ENCODE assay signal across 25 cellular contexts in genomic region chr11:76677010-76677771, GRCh38. TPM values are rescaled to one million over a fixed set of nuclear protein-coding genes. Genes with fewer than 3 reads are reported as not detected.
DNase-seq lines count a peak whose midpoint lies in the region; ATAC-seq and TF ChIP-seq lines count a peak whose summit lies in the region.
"Had no signal": no experiment of that assay in that cellular context is flagged by ENCODE, and none has a peak within 500 bp of the region (broad histone marks: within the 10 kb centered on the region; RNA-seq: fewer than 3 reads in every experiment).

No MANE protein-coding gene starts in this region.

- peak overlapping the region; percentile 92 for H3K27ac Mint-ChIP-seq in stimulated activated naive B cell treated with anti-CD40 and anti-IgM and Interleukin-4, amounts not matched to agents 10 μg/mL and 1 μg/mL and 100 μg/mL, for 72 hours
- H3K27ac Mint-ChIP-seq: progenitor cell of endocrine pancreas, WTC11 had no signal

- TF ChIP-seq EP300 in tibial nerve (IDR thresholded peaks at IDR 0.05) (no peak), ovary (IDR thresholded peaks at IDR 0.05) (no peak)

- no peak overlapping the region for H3K9ac ChIP-seq in IMR-90 (ENCODE audit: low read depth, low read length)
- H3K9ac ChIP-seq: GM23248 had no signal

- 0 out of 2 replicates have a peak overlapping the region, but pooled peaks have one; percentile 2 for H3K14ac ChIP-seq in IMR-90 (replicated peaks; ENCODE audit: low read depth, low read length)

- H3K27me3 Mint-ChIP-seq in stimulated activated naive B cell treated with anti-CD40 and anti-IgM and Interleukin-4, amounts not matched to agents 10 μg/mL and 1 μg/mL and 100 μg/mL, for 72 hours, result peaks cover 0 to 4% of the 10 kb centered on the region in 2 donors

- no peaks in the 10 kb centered on the region for H4K20me1 ChIP-seq in IMR-90 (ENCODE audit: insufficient read depth, low read length)

- H2AK9ac ChIP-seq in IMR-90 (replicated peaks; ENCODE audit: low read depth, low read length, poor library complexity), result peak overlapping the region; percentile 17

- no peak for DNase-seq in left ventricle myocardium inferior
- no peak for DNase-seq in left cardiac atrium
- peak; percentile 31 for DNase-seq in IMR-90
- peak; percentile 31 for DNase-seq in fibroblast of mammary gland (ENCODE audit: low read depth)
- no peak for DNase-seq in stimulated activated naive B cell treated with anti-CD40 and anti-IgM and Interleukin-4, amounts not matched to agents 10 μg/mL and 1 μg/mL and 100 μg/mL, for 72 hours
- no peak for DNase-seq in lower lobe of right lung
- no peak for DNase-seq in tibial nerve (ENCODE audit: low spot score in 2 of 2)
- DNase-seq in ovary, result no peak
- DNase-seq: activated naive CD4-positive, alpha-beta T cell treated with Interleukin-2 at 50 U/mL for 16 hours; activated T-cell treated with anti-CD3 and anti-CD28 coated beads, Interleukin-2, amount 50 U/mL, for 4 hours; central memory CD4-positive, alpha-beta T cell; dermis blood vessel endothelial cell; GM23248; heart left ventricle; left ventricle myocardium superior; MM.1S; NCI-H2171 treated with DMSO at 0.1 percent for 48 hours; NCI-H526 had no signal

- peaks cover 66 to 100% of the 10 kb centered on the region in 2 donors for H3K4me1 Mint-ChIP-seq in stimulated activated naive B cell treated with anti-CD40 and anti-IgM and Interleukin-4, amounts not matched to agents 10 μg/mL and 1 μg/mL and 100 μg/mL, for 72 hours
- H3K4me1 Mint-ChIP-seq: WTC11 had no signal

- no peak overlapping the region for H4K8ac ChIP-seq in IMR-90 (ENCODE audit: low read depth in 2 of 2, low read length in 2 of 2)

- no peaks in the 10 kb centered on the region for H3K36me3 Mint-ChIP-seq in stimulated activated naive B cell treated with anti-CD40 and anti-IgM and Interleukin-4, amounts not matched to agents 10 μg/mL and 1 μg/mL and 100 μg/mL, for 72 hours
- H3K36me3 Mint-ChIP-seq: IgD-negative memory B cell, WTC11 had no signal

- no peak overlapping the region for H3K4me3 ChIP-seq in left ventricle myocardium inferior
- H3K4me3 ChIP-seq in IMR-90 (ENCODE audit: insufficient read depth, low read depth, low read length), result no peak overlapping the region
- H3K4me3 ChIP-seq in fibroblast of mammary gland (ENCODE audit: control insufficient read depth, low read depth, low read length), result no peak overlapping the region
- H3K4me3 ChIP-seq in lower lobe of right lung, result no peak overlapping the region
- no peak overlapping the region for H3K4me3 ChIP-seq in tibial nerve
- H3K4me3 ChIP-seq in ovary, result no peak overlapping the region
- H3K4me3 ChIP-seq: ascending aorta, GM23248, heart left ventricle, mucosa of descending colon, suprapubic skin had no signal

- no peak overlapping the region for H3K56ac ChIP-seq in IMR-90 (ENCODE audit: extremely low read depth, insufficient read depth, low read length)

- H2AFZ ChIP-seq in IMR-90 (replicated peaks; ENCODE audit: low read length, poor library complexity), result no peak overlapping the region
- H2AFZ ChIP-seq: GM23248 had no signal

- H2BK20ac ChIP-seq in IMR-90 (ENCODE audit: low read depth, low read length), result 0 out of 2 replicates have a peak overlapping the region, but pooled peaks have one; percentile 5

- TF ChIP-seq RAD21 in IMR-90 (IDR thresholded peaks at IDR 0.05; ENCODE audit: low read length), result no peak

- no peak overlapping the region for H4K91ac ChIP-seq in IMR-90 (ENCODE audit: insufficient read depth, low read depth, low read length)

- H3K9me3 ChIP-seq in left ventricle myocardium inferior (replicated peaks) (no peaks in the 10 kb centered on the region), IMR-90 (ENCODE audit: control insufficient read depth, insufficient read depth, low read length) (no peaks in the 10 kb centered on the region), lower lobe of right lung (no peaks in the 10 kb centered on the region), tibial nerve (no peaks in the 10 kb centered on the region), ovary (no peaks in the 10 kb centered on the region)
- H3K9me3 ChIP-seq: ascending aorta, heart left ventricle, mucosa of descending colon, suprapubic skin had no signal

- dilution Hi-C loops in IMR-90 (cut with HindIII; ENCODE audit: low sequenced_read_pairs, unreplicated experiment), result no loop called here

- H4K5ac ChIP-seq in IMR-90 (ENCODE audit: low read depth, low read length), result no peak overlapping the region

- no peak overlapping the region for H3K23ac ChIP-seq in IMR-90 (ENCODE audit: low read depth, low read length)

- TF ChIP-seq POLR2A in IMR-90 (IDR thresholded peaks at IDR 0.05; ENCODE audit: low read depth, low read length) (no peak), tibial nerve (IDR thresholded peaks at IDR 0.05) (no peak), ovary (IDR thresholded peaks at IDR 0.05) (no peak)

- no CpG with 5 or more reads among the region's 8 CpGs for WGBS in IMR-90 (ENCODE audit: extremely low coverage in 2 of 2, insufficient read length in 1 of 2), 2 experiments
- 84 to 86% methylated on average over 8 of the region's 8 CpGs for WGBS in tibial nerve, 2 donors
- WGBS in ovary, 3 donors, result 69 to 77% (median 69%) methylated on average over 8 of the region's 8 CpGs

- H3K4me2 ChIP-seq in IMR-90 (ENCODE audit: low read depth, low read length), result no peak overlapping the region

- no TSS peak for BruUV-seq in IMR-90 (replicated peaks; lab: Mats Ljungman, UMichigan)

- H3K27ac ChIP-seq in left ventricle myocardium inferior (replicated peaks) (peak overlapping the region; percentile 33), IMR-90 (ENCODE audit: insufficient read depth, low read length) (no peak overlapping the region), lower lobe of right lung (no peak overlapping the region), tibial nerve (no peak overlapping the region), ovary (no peak overlapping the region)
- H3K27ac ChIP-seq: GM23248, suprapubic skin had no signal

- TF ChIP-seq CTCF in left ventricle myocardium inferior (IDR thresholded peaks at IDR 0.05; ENCODE audit: borderline replicate concordance), result no peak
- no peak for TF ChIP-seq CTCF in IMR-90 (conservative IDR thresholded peaks at IDR 0.05; ENCODE audit: low read depth, low read length)
- no peak for TF ChIP-seq CTCF in fibroblast of mammary gland (conservative IDR thresholded peaks at IDR 0.05; ENCODE audit: control insufficient read depth, insufficient read depth, low read depth, low read length)
- TF ChIP-seq CTCF in lower lobe of right lung (IDR thresholded peaks at IDR 0.05), result no peak
- no peak for TF ChIP-seq CTCF in tibial nerve (IDR thresholded peaks at IDR 0.05)
- TF ChIP-seq CTCF in ovary (IDR thresholded peaks at IDR 0.05), result no peak

- peaks cover 35% of the 10 kb centered on the region for H3K4me1 ChIP-seq in left ventricle myocardium inferior
- peaks cover 6% of the 10 kb centered on the region for H3K4me1 ChIP-seq in IMR-90 (ENCODE audit: control insufficient read depth, insufficient read depth, low read length)
- H3K4me1 ChIP-seq in lower lobe of right lung, result peaks cover 18% of the 10 kb centered on the region
- H3K4me1 ChIP-seq in tibial nerve, result peaks cover 0 to 39% (median 9%) of the 10 kb centered on the region in 4 donors
- H3K4me1 ChIP-seq in ovary (ENCODE audit: insufficient read depth), result peaks cover 5% of the 10 kb centered on the region

- 0 out of 2 replicates have a peak overlapping the region, but pooled peaks have one; percentile 23 for H2AK5ac ChIP-seq in IMR-90 (ENCODE audit: low read depth, low read length)

- POLR2A ChIA-PET in IMR-90 (lab: Charles Lee; ENCODE audit: unreplicated experiment), result no interaction called here

- H3K27me3 ChIP-seq in left ventricle myocardium inferior (ENCODE audit: low read depth) (no peaks in the 10 kb centered on the region), IMR-90 (ENCODE audit: control insufficient read depth, insufficient read depth, low read length) (peaks cover 3% of the 10 kb centered on the region; the same call in 1 of the 2 replicates), lower lobe of right lung (ENCODE audit: low read depth) (peaks cover 6% of the 10 kb centered on the region), tibial nerve (no peaks in the 10 kb centered on the region), ovary (no peaks in the 10 kb centered on the region)
- H3K27me3 ChIP-seq: ascending aorta, heart left ventricle, suprapubic skin had no signal

- no peak overlapping the region for H2BK120ac ChIP-seq in IMR-90 (ENCODE audit: low read depth, low read length)

- in situ Hi-C loops in IMR-90 (cut with MboI; ENCODE audit: low sequenced_read_pairs), result no loop called here

- H2BK5ac ChIP-seq in IMR-90 (ENCODE audit: low read depth, low read length, poor library complexity, severe bottlenecking), result no peak overlapping the region

- H3K9me3 Mint-ChIP-seq in stimulated activated naive B cell treated with anti-CD40 and anti-IgM and Interleukin-4, amounts not matched to agents 10 μg/mL and 1 μg/mL and 100 μg/mL, for 72 hours, result no peaks in the 10 kb centered on the region
- H3K9me3 Mint-ChIP-seq: activated T-cell treated with anti-CD3 and anti-CD28 coated beads, Interleukin-2, amount 50 U/mL, for 4 hours; IgD-negative memory B cell; WTC11 had no signal

- H3K9me1 ChIP-seq in IMR-90 (ENCODE audit: insufficient read depth, low read length), result no peaks in the 10 kb centered on the region

- H2BK15ac ChIP-seq in IMR-90 (ENCODE audit: low read depth, low read length), result no peak overlapping the region

- no peak overlapping the region for H3K18ac ChIP-seq in IMR-90 (ENCODE audit: low read depth, low read length)

- intact Hi-C loops in left ventricle myocardium inferior (cut with micrococcal nuclease), result no loop called here
- intact Hi-C loops in left cardiac atrium (cut with DNase I), result loop anchor here in 1 of 2 donors (10.0 kb wide), 1 partner anchor 102 kb away; no protein-coding TSS in a partner anchor
- intact Hi-C loops in IMR-90 (cut with micrococcal nuclease), result loop anchor here (10.0 kb wide), 1 partner anchor 292 kb away; the partner anchor contains the start of genes GVQW3 and THAP12
- intact Hi-C loops in lower lobe of right lung (cut with DNase I), result no loop called here
- intact Hi-C loops in ovary (cut with DNase I), result loop anchor here in 2 of 4 donors (5.0 to 10.0 kb wide), 2 partner anchors 80 to 82 kb away; no protein-coding TSS in a partner anchor

- CTCF ChIA-PET in IMR-90 (lab: Yijun Ruan, JAX), result no interaction called here

- no peaks in the 10 kb centered on the region for H3K36me3 ChIP-seq in left ventricle myocardium inferior
- H3K36me3 ChIP-seq in IMR-90 (ENCODE audit: control insufficient read depth, insufficient read depth, low read length), result no peaks in the 10 kb centered on the region
- H3K36me3 ChIP-seq in lower lobe of right lung, result no peaks in the 10 kb centered on the region
- H3K36me3 ChIP-seq in tibial nerve, result no peaks in the 10 kb centered on the region
- H3K36me3 ChIP-seq in ovary, result no peaks in the 10 kb centered on the region
- H3K36me3 ChIP-seq: ascending aorta, heart left ventricle, suprapubic skin had no signal

- ATAC-seq in left cardiac atrium (no peak), IMR-90 (ENCODE audit: low read depth) (peak; percentile 53), lower lobe of right lung (no peak)
- ATAC-seq in stimulated activated naive B cell treated with anti-CD40 and anti-IgM and Interleukin-4, amounts not matched to agents 10 μg/mL and 1 μg/mL and 100 μg/mL, for 72 hours (replicated peaks), result no peak
- ATAC-seq: activated T-cell treated with anti-CD3 and anti-CD28 coated beads, Interleukin-2, amount 50 U/mL, for 4 hours; heart left ventricle; left ventricle myocardium superior; mucosa of descending colon; WTC11 had no signal

- H3K4me3 Mint-ChIP-seq in stimulated activated naive B cell treated with anti-CD40 and anti-IgM and Interleukin-4, amounts not matched to agents 10 μg/mL and 1 μg/mL and 100 μg/mL, for 72 hours, result peak overlapping the region in 1 of 2 donors; percentile 14
- H3K4me3 Mint-ChIP-seq: activated T-cell treated with anti-CD3 and anti-CD28 coated beads, Interleukin-2, amount 50 U/mL, for 4 hours; IgD-negative memory B cell; WTC11 had no signal

- H3K79me1 ChIP-seq in IMR-90 (ENCODE audit: low read depth in 1 of 2, low read length in 2 of 2), result no peaks in the 10 kb centered on the region

- H3K4ac ChIP-seq in IMR-90 (ENCODE audit: low read depth, low read length), result no peak overlapping the region

RNA-seq across cellular contexts. Expression of gene LRRC32, which starts 6.6 kb away (rescaled TPM):
- 35.1 TPM for total RNA-seq in left ventricle myocardium inferior
- 10 to 100 TPM; 43.8 to 88.2 TPM for total RNA-seq in left cardiac atrium
- 4.2 and 5.2 TPM in 2 replicates for total RNA-seq in IMR-90 (2012; rRNA removed)
- 13.0 and 13.7 TPM in 2 replicates for polyA plus RNA-seq in IMR-90 (2012; rRNA removed)
- polyA plus RNA-seq in IMR-90 (2012; cell fraction: cytosol; rRNA removed), result 10.9 and 20.1 TPM in 2 replicates
- 8.8 and 12.9 TPM in 2 replicates for polyA plus RNA-seq in IMR-90 (2012; cell fraction: nucleus; rRNA removed; ENCODE audit: low replicate concordance)
- 121 TPM for total RNA-seq in lower lobe of right lung
- 100 to 1,000 TPM in 1 of 4 donors, 10 to 100 TPM in 3; 45.0 to 117 (median 73.4) TPM for total RNA-seq in tibial nerve
- total RNA-seq in ovary, result 10 to 100 TPM in 5 of 7 donors, 1 to 10 TPM in 2; 3.2 to 47.1 (median 29.5) TPM
- 10 to 100 TPM; 19.4 to 39.9 TPM for polyA plus RNA-seq in ovary
- polyA plus RNA-seq: IgD-negative memory B cell, neural cell had no signal

Comparison
In these comparisons a context has a peak if more than half of its experiments do, and no peak if none do; other contexts are left out.
1. DNase-seq: peak in IMR-90 (single experiment) and fibroblast of mammary gland (single experiment); none in left ventricle myocardium inferior (single experiment), left cardiac atrium (single experiment), stimulated activated naive B cell treated with anti-CD40 and anti-IgM and Interleukin-4, amounts not matched to agents 10 μg/mL and 1 μg/mL and 100 μg/mL, for 72 hours (single experiment), lower lobe of right lung (single experiment), tibial nerve (0 of 2) and ovary (0 of 5).